Comparison of ENCODE assay signal across 9 cellular contexts in the genomic region with DNA sequence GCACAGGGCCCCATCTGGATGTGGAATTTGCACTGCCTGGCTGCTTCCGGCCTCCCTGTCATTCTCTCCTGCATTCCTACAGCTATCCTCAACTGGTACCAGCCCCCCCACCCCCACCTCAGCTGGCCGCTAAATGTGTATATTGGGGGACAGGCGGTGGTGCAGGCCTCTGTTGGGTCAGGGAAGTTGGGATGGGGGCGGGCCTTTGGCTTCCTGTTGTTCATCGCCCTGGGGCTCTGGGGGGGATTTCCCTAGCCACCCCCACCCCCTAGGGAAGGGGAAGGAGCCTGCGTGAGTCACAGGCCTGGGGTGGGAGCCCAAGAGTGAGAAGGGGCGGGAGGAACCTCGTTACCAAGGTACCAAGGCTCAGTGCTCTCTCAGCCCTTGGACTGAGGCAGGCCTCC. TPM values are rescaled to one million over a fixed set of nuclear protein-coding genes. Genes with fewer than 3 reads are reported as not detected.
DNase-seq lines count a peak whose midpoint lies in the region; ATAC-seq, FAIRE-seq and TF ChIP-seq lines count a peak whose summit lies in the region.
"Had no signal": no experiment of that assay in that cellular context is flagged by ENCODE, and none has a peak within 500 bp of the region (broad histone marks: within the 10 kb centered on the region; RNA-seq: fewer than 3 reads in every experiment).

No MANE protein-coding gene starts in this region.

- peak; percentile 40 to 87 (median 72) for DNase-seq in CD4-positive, CD25-positive, alpha-beta regulatory T cell
- peak; percentile 70 for DNase-seq in activated CD4-positive, alpha-beta T cell treated with anti-CD3 and anti-CD28 coated beads, Interleukin-2, amount 50 U/mL, for 1 hour
- peak; percentile 41 to 50 (median 50) for DNase-seq in effector memory CD8-positive, alpha-beta T cell
- DNase-seq in posterior vena cava (ENCODE audit: low spot score) = peak; percentile 86
- DNase-seq in DMS79 treated with DMSO at 0.1 percent for 48 hours (lab: John Stamatoyannopoulos, UW) = no peak
- DNase-seq in GM12891 (ENCODE audit: insufficient read length, low spot score) = no peak

- H3K4me3 Mint-ChIP-seq in CD4-positive, CD25-positive, alpha-beta regulatory T cell = peak overlapping the region; percentile 70 to 93 (median 82)
- peak overlapping the region; percentile 60 to 75 for H3K4me3 Mint-ChIP-seq in effector memory CD8-positive, alpha-beta T cell

- no peaks in the 10 kb centered on the region for H3K27me3 ChIP-seq in CD4-positive, CD25-positive, alpha-beta regulatory T cell (ENCODE audit: control insufficient read depth, insufficient read depth, low read length)
- no peaks in the 10 kb centered on the region for H3K27me3 ChIP-seq in HUES48 (ENCODE audit: control insufficient read depth, insufficient read depth, low read length)

- H3K36me3 ChIP-seq in CD4-positive, CD25-positive, alpha-beta regulatory T cell (ENCODE audit: control insufficient read depth, insufficient read depth, low read length) = peaks cover 11% of the 10 kb centered on the region
- no peaks in the 10 kb centered on the region for H3K36me3 ChIP-seq in HUES48 (ENCODE audit: control insufficient read depth, insufficient read depth, low read length)

- H3K27me3 Mint-ChIP-seq in CD4-positive, CD25-positive, alpha-beta regulatory T cell = no peaks in the 10 kb centered on the region
- H3K27me3 Mint-ChIP-seq in effector memory CD8-positive, alpha-beta T cell = no peaks in the 10 kb centered on the region

- no peaks in the 10 kb centered on the region for H3K9me3 Mint-ChIP-seq in CD4-positive, CD25-positive, alpha-beta regulatory T cell
- H3K9me3 Mint-ChIP-seq in effector memory CD8-positive, alpha-beta T cell = no peaks in the 10 kb centered on the region

- H3K27ac Mint-ChIP-seq in CD4-positive, CD25-positive, alpha-beta regulatory T cell = peak overlapping the region; percentile 94 to 100 (median 98)
- peak overlapping the region; percentile 89 to 96 for H3K27ac Mint-ChIP-seq in effector memory CD8-positive, alpha-beta T cell

- no peak for TF ChIP-seq POLR2A in GM12891 (IDR thresholded peaks at IDR 0.05; ENCODE audit: low read depth, low read length)

- FAIRE-seq in GM12891 (lab: Jason Lieb, UNC) = no peak

- H3K9ac ChIP-seq in HUES48 (ENCODE audit: low read depth, low read length) = no peak overlapping the region

- ATAC-seq in CD4-positive, CD25-positive, alpha-beta regulatory T cell (ENCODE audit: low read depth in 2 of 2) = peak; percentile 80 to 82
- ATAC-seq in effector memory CD8-positive, alpha-beta T cell (replicated peaks) = peak; percentile 89
- no peak for ATAC-seq in HG02763 (IDR thresholded peaks at IDR 0.05; ENCODE audit: unreplicated experiment)
- ATAC-seq: HCT116 had no signal

- peaks cover 13 to 69% (median 42%) of the 10 kb centered on the region in 4 donors for H3K4me1 Mint-ChIP-seq in CD4-positive, CD25-positive, alpha-beta regulatory T cell
- peaks cover 36 to 40% of the 10 kb centered on the region in 2 donors for H3K4me1 Mint-ChIP-seq in effector memory CD8-positive, alpha-beta T cell (ENCODE audit: low read depth in 2 of 2)

- no peaks in the 10 kb centered on the region for H3K9me3 ChIP-seq in CD4-positive, CD25-positive, alpha-beta regulatory T cell (ENCODE audit: control insufficient read depth in 2 of 2, low read length in 2 of 2)
- no peaks in the 10 kb centered on the region for H3K9me3 ChIP-seq in HUES48 (ENCODE audit: control insufficient read depth, insufficient read depth, low read length)

- peaks cover 53% of the 10 kb centered on the region for H3K4me1 ChIP-seq in CD4-positive, CD25-positive, alpha-beta regulatory T cell (ENCODE audit: control insufficient read depth, insufficient read depth, low read length, poor library complexity, severe bottlenecking)
- peaks cover 7% of the 10 kb centered on the region; the same call in 1 of the 2 replicates for H3K4me1 ChIP-seq in HUES48 (ENCODE audit: control insufficient read depth, insufficient read depth, low read length)

- intact Hi-C loops in posterior vena cava (cut with DNase I) = loop anchor here in 1 of 2 donors (10.0 kb wide), 1 partner anchor 203 kb away; a partner anchor contains a TSS

- peaks cover 24% of the 10 kb centered on the region for H3K36me3 Mint-ChIP-seq in CD4-positive, CD25-positive, alpha-beta regulatory T cell
- H3K36me3 Mint-ChIP-seq in effector memory CD8-positive, alpha-beta T cell (ENCODE audit: insufficient read depth) = no peaks in the 10 kb centered on the region

- peak overlapping the region; percentile 70 for H3K4me3 ChIP-seq in CD4-positive, CD25-positive, alpha-beta regulatory T cell (ENCODE audit: low read depth, low read length)
- H3K4me3 ChIP-seq in HUES48 (ENCODE audit: low read depth, low read length) = no peak overlapping the region

- H3K27ac ChIP-seq in CD4-positive, CD25-positive, alpha-beta regulatory T cell (ENCODE audit: insufficient read depth, low read length, poor library complexity, severe bottlenecking) = peak overlapping the region; percentile 90
- peak overlapping the region; percentile 67 for H3K27ac ChIP-seq in HUES48 (ENCODE audit: low read depth, low read length)

TF ChIP-seq in GM12891, 5 proteins besides CTCF, POLR2A, EP300 and RAD21:
- TF ChIP-seq TAF1 (IDR thresholded peaks at IDR 0.05; ENCODE audit: low read depth, low read length) (no peak), PAX5 (IDR thresholded peaks at IDR 0.05; ENCODE audit: insufficient read depth, low read length, severe bottlenecking) (no peak), POU2F2 (IDR thresholded peaks at IDR 0.05; ENCODE audit: low read depth, low read length) (no peak), POLR2AphosphoS5 (IDR thresholded peaks at IDR 0.05; ENCODE audit: low read depth, low read length) (no peak), SPI1 (IDR thresholded peaks at IDR 0.05; ENCODE audit: low read depth, low read length) (no peak)

RNA-seq across cellular contexts. Expression of a gene that starts 10.6 kb away (rescaled TPM):
- total RNA-seq in CD4-positive, CD25-positive, alpha-beta regulatory T cell = 48.9 TPM
- 1 to 10 TPM; 4.2 to 7.2 (median 6.4) TPM for polyA plus RNA-seq in CD4-positive, CD25-positive, alpha-beta regulatory T cell
- total RNA-seq in posterior vena cava = 1 to 10 TPM; 2.1 to 3.1 TPM
- polyA plus RNA-seq in GM12891 (2012; ENCODE audit: low read depth, missing spikeins) = 33.8 TPM

RNA-seq across cellular contexts. Expression of a gene that starts 45.7 kb away (rescaled TPM):
- 24.0 TPM for total RNA-seq in CD4-positive, CD25-positive, alpha-beta regulatory T cell
- 10 to 100 TPM; 10.7 to 22.1 (median 15.5) TPM for polyA plus RNA-seq in CD4-positive, CD25-positive, alpha-beta regulatory T cell
- 1 to 10 TPM; 7.6 to 9.1 TPM for total RNA-seq in posterior vena cava
- 6.1 TPM for polyA plus RNA-seq in GM12891 (2012; ENCODE audit: low read depth, missing spikeins)

RNA-seq across cellular contexts. Expression of a gene that starts 51.7 kb away (rescaled TPM):
- total RNA-seq in CD4-positive, CD25-positive, alpha-beta regulatory T cell = 0.52 TPM
- polyA plus RNA-seq in CD4-positive, CD25-positive, alpha-beta regulatory T cell = under 1 TPM in 1 of 4 donors, not detected in 3; 0.06 TPM
- total RNA-seq in posterior vena cava = 10 to 100 TPM; 11.3 to 13.4 TPM
- 0.15 TPM for polyA plus RNA-seq in GM12891 (2012; ENCODE audit: low read depth, missing spikeins)

Comparison
In these comparisons a context has a peak if more than half of its experiments do, and no peak if none do; other contexts are left out.
1. DNase-seq: peak in CD4-positive, CD25-positive, alpha-beta regulatory T cell (3 of 3), activated CD4-positive, alpha-beta T cell treated with anti-CD3 and anti-CD28 coated beads, Interleukin-2, amount 50 U/mL, for 1 hour (single experiment), effector memory CD8-positive, alpha-beta T cell (3 of 3) and posterior vena cava (single experiment); none in DMS79 treated with DMSO at 0.1 percent for 48 hours (single experiment) and GM12891 (single experiment).
2. RNA of a gene that starts 10.6 kb away (total RNA-seq): 48.9 TPM in CD4-positive, CD25-positive, alpha-beta regulatory T cell (single experiment); 2.1 to 3.1 TPM in posterior vena cava; every median in the first group is over 10 times any median in the second.